In genomic region chr1:26781206-26781825, GRCh38 we compare ENCODE assay signal across 20 cellular contexts. TPM values are rescaled to one million over a fixed set of nuclear protein-coding genes. Genes with fewer than 3 reads are reported as not detected.
DNase-seq lines count a peak whose midpoint lies in the region; ATAC-seq and TF ChIP-seq lines count a peak whose summit lies in the region.
"Had no signal": no experiment of that assay in that cellular context is flagged by ENCODE, and none has a peak within 500 bp of the region (broad histone marks: within the 10 kb centered on the region; RNA-seq: fewer than 3 reads in every experiment).

No MANE protein-coding gene starts in this region.

- TF ChIP-seq CTCF in left ventricle myocardium inferior (IDR thresholded peaks at IDR 0.05; ENCODE audit: borderline replicate concordance), result no peak
- TF ChIP-seq CTCF in right lobe of liver (IDR thresholded peaks at IDR 0.05), result no peak
- TF ChIP-seq CTCF in tibial artery (IDR thresholded peaks at IDR 0.05), result no peak

- no peaks in the 10 kb centered on the region for H3K27me3 Mint-ChIP-seq in activated naive CD8-positive, alpha-beta T cell

- peak overlapping the region; percentile 18 for H3K27ac ChIP-seq in left ventricle myocardium inferior (replicated peaks)
- peak overlapping the region; percentile 35 to 100 (median 100) for H3K27ac ChIP-seq in right lobe of liver
- peak overlapping the region in 1 of 2 donors; percentile 98 for H3K27ac ChIP-seq in tibial artery
- H3K27ac ChIP-seq: vagina had no signal

- no peak overlapping the region for H3K4me3 Mint-ChIP-seq in activated naive CD8-positive, alpha-beta T cell

- H3K4me3 ChIP-seq in left ventricle myocardium inferior (no peak overlapping the region), right lobe of liver (no peak overlapping the region), tibial artery (no peak overlapping the region)
- H3K4me3 ChIP-seq: Peyer's patch, vagina had no signal

- ATAC-seq in Right ventricle myocardium superior (ENCODE audit: poor library complexity), result no peak
- ATAC-seq in right lobe of liver, result peak in 1 of 4 donors; percentile 24
- no peak for ATAC-seq in GM21825 (IDR thresholded peaks at IDR 0.05; ENCODE audit: unreplicated experiment)
- ATAC-seq in sciatic nerve, result no peak
- no peak for ATAC-seq in GM21515 (IDR thresholded peaks at IDR 0.05; ENCODE audit: unreplicated experiment)

- no peaks in the 10 kb centered on the region for H3K9me3 Mint-ChIP-seq in activated naive CD8-positive, alpha-beta T cell (ENCODE audit: low read depth)

- intact Hi-C loops in left ventricle myocardium inferior (cut with micrococcal nuclease) (no loop called here), Right ventricle myocardium superior (cut with DNase I) (no loop called here), right lobe of liver (cut with DNase I) (loop anchor here in 1 of 2 donors (10.0 kb wide), 1 partner anchor 77 kb away; no protein-coding TSS in a partner anchor), tibial artery (cut with DNase I; ENCODE audit: low total_unique reads) (no loop called here), sciatic nerve (cut with DNase I) (loop anchor here (2.0 kb wide), 1 partner anchor 31 kb away; no protein-coding TSS in a partner anchor)

- no peak for TF ChIP-seq POLR2A in right lobe of liver (IDR thresholded peaks at IDR 0.05)

- 58% methylated on average over 11 of the region's 11 CpGs for WGBS in right lobe of liver (ENCODE audit: insufficient coverage, low coverage, low lambda C conversion rate, missing lambda C conversion rate)

- H3K4me1 ChIP-seq in left ventricle myocardium inferior (peaks cover 75% of the 10 kb centered on the region), right lobe of liver (peaks cover 0 to 67% (median 28%) of the 10 kb centered on the region in 4 donors), tibial artery (peaks cover 0 to 43% (median 26%) of the 10 kb centered on the region in 4 donors)

- peaks cover 10% of the 10 kb centered on the region for H3K36me3 Mint-ChIP-seq in activated naive CD8-positive, alpha-beta T cell

- peak overlapping the region; percentile 83 for H3K27ac Mint-ChIP-seq in activated naive CD8-positive, alpha-beta T cell

- DNase-seq in left ventricle myocardium inferior (no peak), Right ventricle myocardium superior (no peak), right lobe of liver (no peak), tibial artery (no peak), sciatic nerve (ENCODE audit: low spot score) (no peak)
- DNase-seq: activated CD4-positive, alpha-beta T cell treated with anti-CD3 and anti-CD28 coated beads for 4 hours; central memory CD4-positive, alpha-beta T cell; effector CD4-positive, alpha-beta T cell; kidney; mesenchymal stem cell; NCI-H1105 treated with DMSO at 0.1 percent for 48 hours; NCI-H2171 treated with DMSO at 0.1 percent for 48 hours; Peyer's patch; retina; SK-N-SH; stimulated activated CD4-positive, alpha-beta T cell treated with anti-CD3 and anti-CD28 coated beads, Interleukin-15, amount 100 ng/mL, for 24 hours had no signal

- peaks cover 52% of the 10 kb centered on the region for H3K4me1 Mint-ChIP-seq in activated naive CD8-positive, alpha-beta T cell (ENCODE audit: low read depth)

- H3K27me3 ChIP-seq in left ventricle myocardium inferior (ENCODE audit: low read depth) (no peaks in the 10 kb centered on the region), right lobe of liver (no peaks in the 10 kb centered on the region), tibial artery (no peaks in the 10 kb centered on the region)
- H3K27me3 ChIP-seq: Peyer's patch, vagina had no signal

- H3K36me3 ChIP-seq in left ventricle myocardium inferior, result peaks cover 53% of the 10 kb centered on the region
- H3K36me3 ChIP-seq in right lobe of liver, result peaks cover 9 to 40% (median 24%) of the 10 kb centered on the region in 4 donors
- peaks cover 46 to 57% (median 54%) of the 10 kb centered on the region in 3 donors for H3K36me3 ChIP-seq in tibial artery

- H3K9me3 ChIP-seq in left ventricle myocardium inferior (replicated peaks), result no peaks in the 10 kb centered on the region
- H3K9me3 ChIP-seq in right lobe of liver, result no peaks in the 10 kb centered on the region
- H3K9me3 ChIP-seq in tibial artery, result no peaks in the 10 kb centered on the region
- H3K9me3 ChIP-seq: Peyer's patch, SK-N-SH, vagina had no signal

RNA-seq across cellular contexts. Expression of gene PIGV, which starts 6.4 kb away (rescaled TPM):
- total RNA-seq in left ventricle myocardium inferior (5.6 TPM), Right ventricle myocardium superior (5.5 TPM), right lobe of liver (10 to 100 TPM; 13.2 to 27.8 (median 19.2) TPM), sciatic nerve (10.6 TPM)

RNA-seq across cellular contexts. Expression of gene ZDHHC18, which starts 45.2 kb away (rescaled TPM):
- total RNA-seq in left ventricle myocardium inferior, result 11.8 TPM
- total RNA-seq in Right ventricle myocardium superior, result 14.4 TPM
- 10 to 100 TPM in 5 of 6 experiments, 1 to 10 TPM in 1; 9.6 to 16.9 (median 14.1) TPM for total RNA-seq in right lobe of liver
- total RNA-seq in sciatic nerve, result 21.2 TPM
